18 cellular contexts compared by ENCODE assay signal in genomic region chr17:43479948-43480347, GRCh38.
"Had no signal": no experiment of that assay in that cellular context is flagged by ENCODE, and none has a peak within 500 bp of the region (broad histone marks: within the 10 kb centered on the region; RNA-seq: fewer than 3 reads in every experiment).

No MANE protein-coding gene starts in this region.

- DNase-seq: activated CD4-positive, alpha-beta T cell treated with anti-CD3 and anti-CD28 coated beads, Interleukin-2, amount 10 ng/mL, durations not matched to agents 7 days and 5 days; activated CD4-positive, CD25-positive, alpha-beta regulatory T cell; activated CD8-positive, alpha-beta memory T cell treated with anti-CD3 and anti-CD28 coated beads for 24 hours; activated gamma-delta T cell treated with Interleukin-2 at 50 U/mL for 16 hours; activated naive CD8-positive, alpha-beta T cell treated with anti-CD3 and anti-CD28 coated beads for 36 hours; effector memory CD8-positive, alpha-beta T cell; heart right ventricle; left colon; pancreas; retina; stimulated activated CD4-positive, alpha-beta T cell treated with anti-CD3 and anti-CD28 coated beads, Interleukin-4, amount 100 ng/mL, for 1 hour; stimulated activated naive B cell treated with anti-CD40 and anti-IgM and Interleukin-4, amounts not matched to agents 10 μg/mL and 1 μg/mL and 100 μg/mL, for 72 hours; tibial artery; uterus had no signal

- H3K27me3 ChIP-seq: heart right ventricle, pancreas, tibial artery, uterus had no signal

- ATAC-seq: effector memory CD8-positive, alpha-beta T cell; heart right ventricle; left colon; pancreas; stimulated activated naive B cell treated with anti-CD40 and anti-IgM and Interleukin-4, amounts not matched to agents 10 μg/mL and 1 μg/mL and 100 μg/mL, for 72 hours had no signal

- H3K4me3 Mint-ChIP-seq: activated CD4-positive, alpha-beta T cell treated with anti-CD3 and anti-CD28 coated beads, Interleukin-2, amount 10 ng/mL, durations not matched to agents 7 days and 5 days; activated naive CD8-positive, alpha-beta T cell treated with anti-CD3 and anti-CD28 coated beads for 36 hours; dendritic cell treated with granulocyte-macrophage colony-stimulating factor and Interleukin-4, amounts not matched to agents 40 ng/mL and 50 ng/mL, for 4 days; effector memory CD8-positive, alpha-beta T cell; stimulated activated naive B cell treated with anti-CD40 and anti-IgM and Interleukin-4, amounts not matched to agents 10 μg/mL and 1 μg/mL and 100 μg/mL, for 72 hours had no signal

- H3K9me3 ChIP-seq: heart right ventricle, pancreas, tibial artery, uterus had no signal

- H3K27ac Mint-ChIP-seq: activated CD4-positive, alpha-beta T cell treated with anti-CD3 and anti-CD28 coated beads, Interleukin-2, amount 10 ng/mL, durations not matched to agents 7 days and 5 days; activated naive CD8-positive, alpha-beta T cell treated with anti-CD3 and anti-CD28 coated beads for 36 hours; dendritic cell treated with granulocyte-macrophage colony-stimulating factor and Interleukin-4, amounts not matched to agents 40 ng/mL and 50 ng/mL, for 4 days; effector memory CD8-positive, alpha-beta T cell; stimulated activated naive B cell treated with anti-CD40 and anti-IgM and Interleukin-4, amounts not matched to agents 10 μg/mL and 1 μg/mL and 100 μg/mL, for 72 hours had no signal

- H3K27me3 Mint-ChIP-seq: activated CD4-positive, alpha-beta T cell treated with anti-CD3 and anti-CD28 coated beads, Interleukin-2, amount 10 ng/mL, durations not matched to agents 7 days and 5 days; activated naive CD8-positive, alpha-beta T cell treated with anti-CD3 and anti-CD28 coated beads for 36 hours; effector memory CD8-positive, alpha-beta T cell; stimulated activated naive B cell treated with anti-CD40 and anti-IgM and Interleukin-4, amounts not matched to agents 10 μg/mL and 1 μg/mL and 100 μg/mL, for 72 hours had no signal

- FAIRE-seq: frontal cortex, pancreas, TTC549 had no signal

- H3K36me3 ChIP-seq: heart right ventricle, pancreas, tibial artery, uterus had no signal

- H3K4me3 ChIP-seq: heart right ventricle, pancreas, tibial artery, uterus had no signal

- H3K27ac ChIP-seq: epithelial cell of prostate, heart right ventricle, pancreas, tibial artery, uterus had no signal

- H3K9me3 Mint-ChIP-seq: activated CD4-positive, alpha-beta T cell treated with anti-CD3 and anti-CD28 coated beads, Interleukin-2, amount 10 ng/mL, durations not matched to agents 7 days and 5 days; activated naive CD8-positive, alpha-beta T cell treated with anti-CD3 and anti-CD28 coated beads for 36 hours; dendritic cell treated with granulocyte-macrophage colony-stimulating factor and Interleukin-4, amounts not matched to agents 40 ng/mL and 50 ng/mL, for 4 days; effector memory CD8-positive, alpha-beta T cell; stimulated activated naive B cell treated with anti-CD40 and anti-IgM and Interleukin-4, amounts not matched to agents 10 μg/mL and 1 μg/mL and 100 μg/mL, for 72 hours had no signal
